ENCODE assay signal across 22 cellular contexts in genomic region chr5:164203581-164204225, GRCh38.
DNase-seq lines count a peak whose midpoint lies in the region; ATAC-seq, FAIRE-seq and TF ChIP-seq lines count a peak whose summit lies in the region.
"Had no signal": no experiment of that assay in that cellular context is flagged by ENCODE, and none has a peak within 500 bp of the region (broad histone marks: within the 10 kb centered on the region; RNA-seq: fewer than 3 reads in every experiment).

No MANE protein-coding gene starts in this region.

- peak overlapping the region; percentile 53 to 63 for H3K27ac ChIP-seq in breast epithelium
- H3K27ac ChIP-seq: BLaER1, brain microvascular endothelial cell had no signal

- no peak for ATAC-seq in GM19397 (IDR thresholded peaks at IDR 0.05; ENCODE audit: unreplicated experiment)
- ATAC-seq: HCT116, left ventricle myocardium superior, mucosa of descending colon had no signal

- no peaks in the 10 kb centered on the region for H3K36me3 ChIP-seq in breast epithelium
- H3K36me3 ChIP-seq: BLaER1, brain microvascular endothelial cell had no signal

- TF ChIP-seq CTCF in breast epithelium (IDR thresholded peaks at IDR 0.05): no peak
- TF ChIP-seq CTCF in fibroblast of the aortic adventitia (IDR thresholded peaks at IDR 0.05; ENCODE audit: insufficient read depth, low read length): no peak

- no peak for FAIRE-seq in urothelium cell line (lab: Jason Lieb, UNC)

- TF ChIP-seq POLR2A in breast epithelium (IDR thresholded peaks at IDR 0.05): no peak

- no peaks in the 10 kb centered on the region for H3K27me3 ChIP-seq in breast epithelium
- H3K27me3 ChIP-seq: BLaER1, brain microvascular endothelial cell had no signal

- H3K9me3 ChIP-seq in breast epithelium: peaks cover 0 to 7% of the 10 kb centered on the region in 2 donors
- H3K9me3 ChIP-seq: mucosa of descending colon had no signal

- intact Hi-C loops in breast epithelium (cut with DNase I; ENCODE audit: low total_unique reads): no loop called here

- H3K4me1 ChIP-seq in breast epithelium: no peaks in the 10 kb centered on the region
- H3K4me1 ChIP-seq: BLaER1 had no signal

- DNase-seq in COLO829 (ENCODE audit: low spot score) (peak; percentile 33), NCI-H226 (peak; percentile 17), breast epithelium (ENCODE audit: low spot score in 2 of 2) (no peak), fibroblast of the aortic adventitia (ENCODE audit: low read depth) (peak; percentile 58), urothelium cell line (ENCODE audit: low spot score) (no peak)
- DNase-seq in activated CD4-positive, alpha-beta T cell treated with anti-CD3 and anti-CD28 coated beads, Interleukin-2, amount 50 U/mL, for 1 hour: no peak
- no peak for DNase-seq in activated CD4-positive, alpha-beta T cell treated with anti-CD3 and anti-CD28 coated beads for 4 hours
- DNase-seq: activated CD4-positive, alpha-beta T cell treated with anti-CD3 and anti-CD28 coated beads, Interleukin-2, amount 10 ng/mL, durations not matched to agents 7 days and 5 days; activated CD8-positive, alpha-beta memory T cell treated with anti-CD3 and anti-CD28 coated beads, Interleukin-2, amount 50 U/mL, for 48 hours; activated effector memory CD4-positive, alpha-beta T cell treated with Interleukin-2 at 50 U/mL for 16 hours; brain microvascular endothelial cell; cortex of kidney; hippocampal formation; KBM-7; left ventricle myocardium superior; mucosa of descending colon; NCI-H187; SHP77; substantia nigra had no signal

- H3K4me3 ChIP-seq in breast epithelium: no peak overlapping the region
- H3K4me3 ChIP-seq in fibroblast of the aortic adventitia (ENCODE audit: low read depth, low read length): no peak overlapping the region
- H3K4me3 ChIP-seq: BLaER1, mucosa of descending colon had no signal

Comparison
In these comparisons a context has a peak if more than half of its experiments do, and no peak if none do; other contexts are left out.
1. DNase-seq: peak in COLO829 (single experiment), NCI-H226 (single experiment) and fibroblast of the aortic adventitia (single experiment); none in breast epithelium (0 of 2), activated CD4-positive, alpha-beta T cell treated with anti-CD3 and anti-CD28 coated beads, Interleukin-2, amount 50 U/mL, for 1 hour (single experiment), activated CD4-positive, alpha-beta T cell treated with anti-CD3 and anti-CD28 coated beads for 4 hours (0 of 2) and urothelium cell line (single experiment).